ENCODE assay signal across 8 cellular contexts in the genomic region with DNA sequence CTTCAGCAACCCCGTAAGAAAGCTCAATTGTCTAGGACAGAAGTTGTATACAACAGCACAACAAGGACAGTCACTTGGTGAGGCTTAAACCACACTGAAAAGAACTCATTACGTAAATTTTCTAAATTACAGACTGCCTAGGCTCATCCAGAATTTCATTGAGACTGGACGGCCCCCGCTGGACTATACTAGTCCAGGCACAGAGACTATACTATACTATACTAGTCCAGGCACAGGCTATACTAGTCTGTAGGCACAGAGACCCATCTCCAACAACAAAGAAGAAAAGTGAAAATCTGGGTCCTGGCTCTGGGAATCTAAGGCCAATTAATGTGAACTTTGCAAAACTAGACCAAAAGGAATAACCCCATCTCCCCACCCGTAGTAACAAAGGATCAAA. TPM values are rescaled to one million over a fixed set of nuclear protein-coding genes. Genes with fewer than 3 reads are reported as not detected.
DNase-seq lines count a peak whose midpoint lies in the region; ATAC-seq and TF ChIP-seq lines count a peak whose summit lies in the region.

No MANE protein-coding gene starts in this region.

- peak overlapping the region; percentile 92 for H3K56ac ChIP-seq in mesendoderm (ENCODE audit: low read length)

- no peak overlapping the region for H4K8ac ChIP-seq in mesendoderm (ENCODE audit: low read depth, low read length)

- no peak overlapping the region for H4K5ac ChIP-seq in mesendoderm (ENCODE audit: low read length)

- peak overlapping the region; percentile 67 for H3K4me2 ChIP-seq in mesendoderm (ENCODE audit: low read length)

- no peak for TF ChIP-seq CTCF in heart left ventricle (IDR thresholded peaks at IDR 0.05)
- TF ChIP-seq CTCF in brain microvascular endothelial cell (IDR thresholded peaks at IDR 0.05; ENCODE audit: low read depth, low read length, missing control alignments): no peak

- H3K18ac ChIP-seq in mesendoderm (ENCODE audit: low read length): no peak overlapping the region

- no peak overlapping the region for H3K23ac ChIP-seq in mesendoderm (ENCODE audit: low read length)

- DNase-seq in heart left ventricle: no peak
- DNase-seq in cardiac septum (ENCODE audit: low spot score): no peak
- peak; percentile 1 for DNase-seq in brain microvascular endothelial cell
- no peak for DNase-seq in mesendoderm
- DNase-seq in aorta: no peak
- no peak for DNase-seq in erythroblast (lab: John Stamatoyannopoulos, UW)

- H2BK5ac ChIP-seq in mesendoderm (ENCODE audit: low read length): no peak overlapping the region

- H3K27me3 ChIP-seq in heart left ventricle (no peaks in the 10 kb centered on the region), brain microvascular endothelial cell (replicated peaks) (no peaks in the 10 kb centered on the region), mesendoderm (ENCODE audit: insufficient read depth, low read length, poor library complexity) (no peaks in the 10 kb centered on the region), aorta (ENCODE audit: control insufficient read depth in 1 of 2, insufficient read depth in 2 of 2, low read length in 1 of 2) (no peaks in the 10 kb centered on the region)

- H3K4me1 ChIP-seq in heart left ventricle: peaks cover 0 to 20% (median 10%) of the 10 kb centered on the region in 12 donors
- H3K4me1 ChIP-seq in mesendoderm (ENCODE audit: control insufficient read depth, low read depth, low read length): peaks cover 1% of the 10 kb centered on the region
- H3K4me1 ChIP-seq in aorta (ENCODE audit: control insufficient read depth in 1 of 2, insufficient read depth in 2 of 2, low read length in 2 of 2): peaks cover 0 to 3% of the 10 kb centered on the region in 2 donors

- intact Hi-C loops in heart left ventricle (cut with DNase I): loop anchor here in 5 of 10 donors (1.0 to 5.0 kb wide), 6 partner anchors 19 to 65 kb away; a partner anchor contains a TSS
- intact Hi-C loops in cardiac septum (cut with DNase I): loop anchor here (2.0 kb wide), 1 partner anchor 65 kb away; a partner anchor contains a TSS
- intact Hi-C loops in aorta (cut with DNase I): loop anchor here in 1 of 2 donors (2.0 to 10.0 kb wide), 2 partner anchors 19 to 67 kb away; a partner anchor contains a TSS

- H3K79me2 ChIP-seq in mesendoderm (ENCODE audit: control insufficient read depth, insufficient read depth, low read length): peaks cover 8% of the 10 kb centered on the region

- H2BK15ac ChIP-seq in mesendoderm (replicated peaks; ENCODE audit: low read depth): no peak overlapping the region

- no peak overlapping the region for H2BK120ac ChIP-seq in mesendoderm (ENCODE audit: low read depth, low read length)

- H3K9me3 ChIP-seq in heart left ventricle (peaks cover 0 to 35% (median 8%) of the 10 kb centered on the region in 12 donors), aorta (ENCODE audit: control insufficient read depth, low read length) (peaks cover 16% of the 10 kb centered on the region)

- no peak overlapping the region for H2AK5ac ChIP-seq in mesendoderm (ENCODE audit: low read length)

- 38 to 48% (median 44%) methylated on average over 5 of the region's 5 CpGs for WGBS in heart left ventricle, 4 donors
- WGBS in mesendoderm (ENCODE audit: extremely low coverage, insufficient coverage, low lambda C conversion rate): no CpG with 5 or more reads among the region's 5 CpGs
- WGBS in aorta, 2 donors: 14 to 15% methylated on average over 5 of the region's 5 CpGs

- H3K36me3 ChIP-seq in heart left ventricle: peaks cover 0 to 9% (median 2%) of the 10 kb centered on the region in 9 donors
- peaks cover 2% of the 10 kb centered on the region for H3K36me3 ChIP-seq in brain microvascular endothelial cell (replicated peaks)
- peaks cover 4% of the 10 kb centered on the region for H3K36me3 ChIP-seq in mesendoderm (ENCODE audit: control insufficient read depth, insufficient read depth, low read length)
- H3K36me3 ChIP-seq in aorta (ENCODE audit: control insufficient read depth in 1 of 2, insufficient read depth in 2 of 2, low read length in 1 of 2): peaks cover 2 to 3% of the 10 kb centered on the region in 2 donors

- peak overlapping the region; percentile 5 to 95 (median 80) for H3K27ac ChIP-seq in heart left ventricle
- peak overlapping the region; percentile 74 for H3K27ac ChIP-seq in brain microvascular endothelial cell
- H3K27ac ChIP-seq in mesendoderm (ENCODE audit: low read depth, low read length): no peak overlapping the region
- H3K27ac ChIP-seq in aorta (ENCODE audit: low read depth in 1 of 2, low read length in 2 of 2): peak overlapping the region; percentile 68 to 84

- peak in 2 of 4 donors; percentile 1 to 11 for ATAC-seq in heart left ventricle
- no peak for ATAC-seq in aorta (ENCODE audit: low FRiP score)
- ATAC-seq in HG03457 (IDR thresholded peaks at IDR 0.05; ENCODE audit: unreplicated experiment): no peak
- no peak for ATAC-seq in GM21381 (IDR thresholded peaks at IDR 0.05; ENCODE audit: unreplicated experiment)

- TF ChIP-seq POLR2A in heart left ventricle (IDR thresholded peaks at IDR 0.05) (no peak), erythroblast (IDR thresholded peaks at IDR 0.05; ENCODE audit: low read length) (no peak)

- in situ Hi-C loops in brain microvascular endothelial cell (cut with HindIII; ENCODE audit: low pct_ligation_motif_present, low sequenced_read_pairs): no loop called here

- H3K4ac ChIP-seq in mesendoderm (ENCODE audit: low read depth, low read length): no peak overlapping the region

- peak overlapping the region; percentile 89 for H3K9ac ChIP-seq in mesendoderm (ENCODE audit: low read length)

- peaks cover 18% of the 10 kb centered on the region for H3K79me1 ChIP-seq in mesendoderm (ENCODE audit: low read length)

- H3K4me3 ChIP-seq in heart left ventricle: peak overlapping the region; percentile 40 to 99 (median 72)
- peak overlapping the region; percentile 76 for H3K4me3 ChIP-seq in brain microvascular endothelial cell (ENCODE audit: low read depth, low read length)
- peak overlapping the region; percentile 83 for H3K4me3 ChIP-seq in mesendoderm (ENCODE audit: low read length)
- peak overlapping the region; percentile 68 to 80 for H3K4me3 ChIP-seq in aorta (ENCODE audit: low read length in 2 of 2)

RNA-seq across cellular contexts. Expression of a gene that starts 0.7 kb away (rescaled TPM):
- total RNA-seq in heart left ventricle: 1 to 10 TPM; 2.1 to 8.0 (median 4.3) TPM
- polyA plus RNA-seq in heart left ventricle: 1 to 10 TPM; 1.3 to 3.5 TPM
- total RNA-seq in cardiac septum: 5.2 TPM
- 7.2 TPM for polyA plus RNA-seq in mesendoderm (2013, experiment 1 of 2)
- 8.0 TPM for polyA plus RNA-seq in mesendoderm (2013, experiment 2 of 2)
- total RNA-seq in aorta: 10 to 100 TPM in 1 of 2 donors, 1 to 10 TPM in 1; 5.4 to 11.4 TPM
- polyA plus RNA-seq in aorta: 1 to 10 TPM; 4.5 to 4.9 TPM

RNA-seq across cellular contexts. Expression of a gene that starts 38.8 kb away (rescaled TPM):
- 1 to 10 TPM in 7 of 9 donors, under 1 TPM in 2; 0.88 to 3.2 (median 1.3) TPM for total RNA-seq in heart left ventricle
- 1 to 10 TPM in 1 of 2 donors, under 1 TPM in 1; 0.80 to 1.3 TPM for polyA plus RNA-seq in heart left ventricle
- total RNA-seq in cardiac septum: 1.3 TPM
- polyA plus RNA-seq in mesendoderm (2013, experiment 1 of 2): 4.5 TPM
- polyA plus RNA-seq in mesendoderm (2013, experiment 2 of 2): 4.4 TPM
- 1 to 10 TPM; 4.2 to 5.0 TPM for total RNA-seq in aorta
- 1 to 10 TPM; 1.1 to 1.5 TPM for polyA plus RNA-seq in aorta

RNA-seq across cellular contexts. Expression of a gene that starts 51.7 kb away (rescaled TPM):
- total RNA-seq in heart left ventricle (not detected), cardiac septum (not detected), aorta (not detected)
- polyA plus RNA-seq in heart left ventricle (under 1 TPM in 1 of 2 donors, not detected in 1; 0.06 TPM), aorta (not detected)
- not detected for polyA plus RNA-seq in mesendoderm (2013, experiment 1 of 2)
- not detected for polyA plus RNA-seq in mesendoderm (2013, experiment 2 of 2)
